9 cellular contexts compared by ENCODE assay signal in genomic region chr5:44809956-44810276, GRCh38. TPM values are rescaled to one million over a fixed set of nuclear protein-coding genes. Genes with fewer than 3 reads are reported as not detected.
DNase-seq lines count a peak whose midpoint lies in the region; ATAC-seq, FAIRE-seq and TF ChIP-seq lines count a peak whose summit lies in the region.
"Had no signal": no experiment of that assay in that cellular context is flagged by ENCODE, and none has a peak within 500 bp of the region (broad histone marks: within the 10 kb centered on the region; RNA-seq: fewer than 3 reads in every experiment).

No MANE protein-coding gene starts in this region.

- peaks cover 27% of the 10 kb centered on the region for H3K36me3 ChIP-seq in astrocyte (ENCODE audit: insufficient read depth, low read length)
- H3K36me3 ChIP-seq in liver (ENCODE audit: control insufficient read depth in 4 of 4, insufficient read depth in 3 of 4, low read depth in 1 of 4, low read length in 3 of 4): peaks cover 5 to 29% (median 21%) of the 10 kb centered on the region in 4 donors
- H3K36me3 ChIP-seq in tibial artery: peaks cover 15 to 22% (median 18%) of the 10 kb centered on the region in 3 donors

- peak overlapping the region; percentile 99 for H2AFZ ChIP-seq in astrocyte (ENCODE audit: low read depth, low read length)

- TF ChIP-seq CTCF in astrocyte (IDR thresholded peaks at IDR 0.05; ENCODE audit: insufficient read depth, low read depth, low read length) (no peak), liver (IDR thresholded peaks at IDR 0.05; ENCODE audit: low read depth, low read length, missing input control) (no peak), tibial artery (IDR thresholded peaks at IDR 0.05) (no peak)

- ATAC-seq in activated CD8-positive, alpha-beta memory T cell treated with anti-CD3 and anti-CD28 coated beads, Interleukin-2, amount 10 ng/mL, durations not matched to agents 7 days and 5 days: no peak

- H3K4me3 Mint-ChIP-seq in activated CD8-positive, alpha-beta memory T cell treated with anti-CD3 and anti-CD28 coated beads, Interleukin-2, amount 10 ng/mL, durations not matched to agents 7 days and 5 days: peak overlapping the region; percentile 99
- peak overlapping the region; percentile 99 for H3K4me3 Mint-ChIP-seq in astrocyte (ENCODE audit: unreplicated experiment)

- peaks cover 32% of the 10 kb centered on the region for H3K36me3 Mint-ChIP-seq in activated CD8-positive, alpha-beta memory T cell treated with anti-CD3 and anti-CD28 coated beads, Interleukin-2, amount 10 ng/mL, durations not matched to agents 7 days and 5 days
- H3K36me3 Mint-ChIP-seq in astrocyte (ENCODE audit: low read depth, unreplicated experiment): peaks cover 3% of the 10 kb centered on the region

- H4K20me1 ChIP-seq in astrocyte (ENCODE audit: insufficient read depth, low read length): no peaks in the 10 kb centered on the region

- H3K27ac ChIP-seq in astrocyte (ENCODE audit: low read depth, low read length) (peak overlapping the region; percentile 89), liver (ENCODE audit: low read depth in 1 of 2, low read length in 2 of 2) (peak overlapping the region; percentile 91), tibial artery (peak overlapping the region; percentile 84 to 90)

- 7% methylated on average over 8 of the region's 8 CpGs for WGBS in liver

- H3K27me3 ChIP-seq in astrocyte (ENCODE audit: insufficient read depth, low read length): no peaks in the 10 kb centered on the region
- no peaks in the 10 kb centered on the region for H3K27me3 ChIP-seq in liver (ENCODE audit: control insufficient read depth in 4 of 4, insufficient read depth in 4 of 4, low read length in 3 of 4)
- no peaks in the 10 kb centered on the region for H3K27me3 ChIP-seq in tibial artery

- no peak for FAIRE-seq in astrocyte (lab: Jason Lieb, UNC)
- FAIRE-seq: D721Med had no signal

- H3K4me2 ChIP-seq in astrocyte (ENCODE audit: low read length): peak overlapping the region; percentile 95

- no peaks in the 10 kb centered on the region for H3K9me3 Mint-ChIP-seq in activated CD8-positive, alpha-beta memory T cell treated with anti-CD3 and anti-CD28 coated beads, Interleukin-2, amount 10 ng/mL, durations not matched to agents 7 days and 5 days (ENCODE audit: low read depth)
- H3K9me3 Mint-ChIP-seq in astrocyte (ENCODE audit: unreplicated experiment): no peaks in the 10 kb centered on the region

- H3K4me1 ChIP-seq in astrocyte (ENCODE audit: insufficient read depth, low read length) (peaks cover 4% of the 10 kb centered on the region), liver (ENCODE audit: control insufficient read depth in 4 of 4, insufficient read depth in 4 of 4, low read length in 3 of 4) (peaks cover 0 to 15% (median 10%) of the 10 kb centered on the region in 4 donors), tibial artery (peaks cover 0 to 28% (median 11%) of the 10 kb centered on the region in 4 donors)

- H3K9ac ChIP-seq in astrocyte (ENCODE audit: low read length): peak overlapping the region; percentile 92
- H3K9ac ChIP-seq in liver (ENCODE audit: low read depth in 1 of 2, low read length in 2 of 2): peak overlapping the region; percentile 74 to 92

- intact Hi-C loops in tibial artery (cut with DNase I; ENCODE audit: low total_unique reads): no loop called here

- no peak for TF ChIP-seq RAD21 in liver (IDR thresholded peaks at IDR 0.05)

- DNase-seq in activated CD8-positive, alpha-beta memory T cell treated with anti-CD3 and anti-CD28 coated beads, Interleukin-2, amount 10 ng/mL, durations not matched to agents 7 days and 5 days: no peak
- no peak for DNase-seq in activated CD8-positive, alpha-beta memory T cell treated with anti-CD3 and anti-CD28 coated beads for 24 hours
- DNase-seq in astrocyte (ENCODE audit: low read depth): no peak
- no peak for DNase-seq in tibial artery
- DNase-seq in DMS114 treated with DMSO at 0.1 percent for 48 hours (lab: John Stamatoyannopoulos, UW; ENCODE audit: unreplicated experiment): no peak
- DNase-seq in DMS153 treated with DMSO at 0.1 percent for 48 hours (lab: John Stamatoyannopoulos, UW; ENCODE audit: unreplicated experiment): no peak
- DNase-seq in ureter (ENCODE audit: low spot score): no peak

- no peaks in the 10 kb centered on the region for H3K27me3 Mint-ChIP-seq in activated CD8-positive, alpha-beta memory T cell treated with anti-CD3 and anti-CD28 coated beads, Interleukin-2, amount 10 ng/mL, durations not matched to agents 7 days and 5 days
- no peaks in the 10 kb centered on the region for H3K27me3 Mint-ChIP-seq in astrocyte (ENCODE audit: low read depth, unreplicated experiment)

- H3K4me3 ChIP-seq in astrocyte (ENCODE audit: insufficient read depth, low read depth, low read length) (peak overlapping the region; percentile 96), liver (ENCODE audit: low read depth in 1 of 3, low read length in 3 of 3) (peak overlapping the region; percentile 75 to 88 (median 87)), tibial artery (peak overlapping the region; percentile 81 to 98)

- CTCF ChIA-PET in activated CD8-positive, alpha-beta memory T cell treated with anti-CD3 and anti-CD28 coated beads, Interleukin-2, amount 10 ng/mL, durations not matched to agents 7 days and 5 days (lab: Charles Lee): interaction anchor here (1.8 kb wide), 1 partner anchor 9 kb away, joined by 6 read pairs; no protein-coding TSS in a partner anchor

- H3K9me3 ChIP-seq in astrocyte (ENCODE audit: insufficient read depth, low read depth, low read length) (no peaks in the 10 kb centered on the region), liver (ENCODE audit: control insufficient read depth in 4 of 4, low read length in 3 of 4) (no peaks in the 10 kb centered on the region), tibial artery (no peaks in the 10 kb centered on the region)

- H3K4me1 Mint-ChIP-seq in activated CD8-positive, alpha-beta memory T cell treated with anti-CD3 and anti-CD28 coated beads, Interleukin-2, amount 10 ng/mL, durations not matched to agents 7 days and 5 days: peaks cover 43% of the 10 kb centered on the region
- H3K4me1 Mint-ChIP-seq in astrocyte (ENCODE audit: low read depth, unreplicated experiment): peaks cover 12% of the 10 kb centered on the region

- peaks cover 48% of the 10 kb centered on the region for H3K79me2 ChIP-seq in astrocyte (ENCODE audit: insufficient read depth, low read length)

- peak overlapping the region; percentile 99 for H3K27ac Mint-ChIP-seq in activated CD8-positive, alpha-beta memory T cell treated with anti-CD3 and anti-CD28 coated beads, Interleukin-2, amount 10 ng/mL, durations not matched to agents 7 days and 5 days
- peak overlapping the region; percentile 93 for H3K27ac Mint-ChIP-seq in astrocyte (ENCODE audit: unreplicated experiment)

TF ChIP-seq in liver, 16 proteins besides CTCF, POLR2A, EP300 and RAD21:
- no peak for TF ChIP-seq HNF4G (IDR thresholded peaks at IDR 0.05)
- TF ChIP-seq HNF4A (conservative IDR thresholded peaks at IDR 0.05): peak in 1 of 2 donors; percentile 5

RNA-seq across cellular contexts. Expression of gene MRPS30, which starts 1.2 kb away (rescaled TPM):
- 10 to 100 TPM; 37.9 to 48.4 TPM for total RNA-seq in activated CD8-positive, alpha-beta memory T cell treated with anti-CD3 and anti-CD28 coated beads, Interleukin-2, amount 10 ng/mL, durations not matched to agents 7 days and 5 days
- total RNA-seq in astrocyte (42.0 and 44.1 TPM in 2 replicates), liver (10 to 100 TPM; 43.5 to 44.7 TPM), ureter (52.7 TPM)
- polyA plus RNA-seq in liver: 10 to 100 TPM; 20.7 to 25.1 TPM
